ENCODE assay signal across 8 cellular contexts in the genomic region with DNA sequence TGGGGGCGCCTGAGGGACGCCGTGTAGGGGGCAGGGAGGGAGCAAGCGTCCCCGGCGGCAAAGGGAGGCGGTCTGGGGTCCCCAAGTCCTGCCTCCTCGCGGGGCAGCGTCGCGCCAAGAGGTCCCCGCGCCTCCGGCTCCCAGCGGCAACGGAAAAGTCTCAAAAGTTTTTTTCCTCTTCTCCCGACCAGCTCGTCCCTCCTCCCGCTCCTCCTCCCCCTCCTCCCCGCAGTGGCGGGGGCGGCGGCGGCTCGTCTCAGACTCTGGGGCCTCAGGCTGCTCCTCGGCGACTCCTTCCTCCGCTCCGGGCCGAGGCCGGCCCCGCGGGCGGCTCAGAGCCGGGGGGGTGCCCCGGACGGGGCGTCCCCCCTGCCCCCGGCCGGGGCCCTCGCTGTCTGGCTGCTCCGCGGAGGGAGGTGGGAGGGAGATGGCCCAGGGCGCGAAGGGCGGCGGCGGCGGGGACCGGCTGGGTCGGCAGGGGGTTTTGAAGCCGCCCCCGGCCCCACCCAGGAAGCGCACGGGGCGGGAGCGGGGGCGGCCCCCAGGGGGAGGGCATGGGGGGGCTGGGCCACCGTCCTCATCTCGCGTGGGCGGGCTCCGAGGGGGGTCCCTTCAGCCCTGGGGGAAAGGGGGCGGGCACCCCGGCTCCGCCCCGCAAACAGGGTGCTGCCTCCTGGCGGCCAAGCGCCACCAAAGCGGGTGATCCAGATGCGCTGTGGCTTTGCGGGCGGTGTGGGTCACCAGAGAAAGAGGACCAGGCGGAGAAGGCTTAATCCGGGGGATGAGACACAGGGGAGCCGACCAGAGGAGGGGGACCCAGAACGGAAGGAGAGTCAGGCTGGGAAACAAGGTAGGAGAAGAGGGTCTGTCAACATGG. TPM values are rescaled to one million over a fixed set of nuclear protein-coding genes. Genes with fewer than 3 reads are reported as not detected.
A peak's percentile ranks its signal among the peaks of the same experiment; 100 is the strongest.
DNase-seq lines count a peak whose midpoint lies in the region; TF ChIP-seq lines count a peak whose summit lies in the region.

A gene (minus strand): TSS at position 457 of the 877 bp plus-strand sequence. CDS start 878 bp downstream, outside the sequence.

- peak; percentile 80 to 82 for DNase-seq in AML-193 (lab: John Stamatoyannopoulos, UW)
- peak; percentile 95 for DNase-seq in GM19238 (ENCODE audit: insufficient read length, low spot score)
- peak; percentile 85 to 86 for DNase-seq in HL-60 (ENCODE audit: low read depth in 1 of 2, low spot score in 1 of 2)
- DNase-seq in SJCRH30 = peak; percentile 90 to 92
- DNase-seq in activated gamma-delta T cell (lab: John Stamatoyannopoulos, UW) = peak; percentile 97
- DNase-seq in foreskin fibroblast = peak; percentile 89 to 97
- DNase-seq in stomach = peak; percentile 85

- H3K27ac ChIP-seq in HL-60 (replicated peaks) (peak within 1 kb of the TSS; percentile 77), SJCRH30 (peak within 1 kb of the TSS; percentile 13; the same call in 1 of the 2 replicates), stomach (peak within 1 kb of the TSS; percentile 73 to 91 (median 90))

- H3K27me3 ChIP-seq in HL-60 (ENCODE audit: insufficient read depth, poor library complexity, severe bottlenecking) (no peaks in the 10 kb centered on the region), SJCRH30 (no peaks in the 10 kb centered on the region), neuron (ENCODE audit: insufficient read depth, low read length) (peaks cover 20% of the 10 kb centered on the region), stomach (peaks cover 0 to 36% (median 20%) of the 10 kb centered on the region in 3 donors)

- TF ChIP-seq EP300 in stomach (IDR thresholded peaks at IDR 0.05) = no peak

- 0 out of 2 replicates have a peak, but pooled peaks cover 4% of the 10 kb centered on the region for H3K36me3 ChIP-seq in SJCRH30
- H3K36me3 ChIP-seq in neuron (ENCODE audit: insufficient read depth, low read length) = peaks cover 4% of the 10 kb centered on the region
- no peaks in the 10 kb centered on the region for H3K36me3 ChIP-seq in stomach

- intact Hi-C loops in stomach (cut with DNase I; ENCODE audit: low total_unique reads) = no loop called here

- TF ChIP-seq CTCF in HL-60 (IDR thresholded peaks at IDR 0.05; ENCODE audit: insufficient read depth, low read length) (peak; percentile 62), foreskin fibroblast (IDR thresholded peaks at IDR 0.05; ENCODE audit: low read depth, low read length) (peak; percentile 82), stomach (IDR thresholded peaks at IDR 0.05) (peak in 5 of 7 experiments; percentile 66 to 94 (median 83))

- H3K4me1 ChIP-seq in SJCRH30 (no peaks in the 10 kb centered on the region; the same call in 1 of the 2 replicates), neuron (ENCODE audit: insufficient read depth, low read length) (peaks cover 24% of the 10 kb centered on the region), stomach (peaks cover 30 to 88% (median 51%) of the 10 kb centered on the region in 4 donors)

- 0 to 3% (median 1%) methylated on average over 14 to 77 of the region's 78 CpGs for WGBS in stomach, 5 donors

- H3K4me3 ChIP-seq in HL-60 (replicated peaks; ENCODE audit: insufficient read depth, low read length) (peak within 1 kb of the TSS; percentile 91), SJCRH30 (peak within 1 kb of the TSS; percentile 88), foreskin fibroblast (ENCODE audit: low read depth in 1 of 2, low read length in 2 of 2) (peak within 1 kb of the TSS; percentile 83 to 84), neuron (ENCODE audit: low read length) (peak within 1 kb of the TSS; percentile 53), stomach (peak within 1 kb of the TSS; percentile 73 to 87 (median 84))

- TF ChIP-seq POLR2A in stomach (IDR thresholded peaks at IDR 0.05) = no peak

- peak within 1 kb of the TSS; percentile 56 for H2AFZ ChIP-seq in neuron (ENCODE audit: low read depth, low read length)

- H3K9me3 ChIP-seq in SJCRH30 (replicated peaks) (no peaks in the 10 kb centered on the region), neuron (ENCODE audit: low read length) (no peaks in the 10 kb centered on the region), stomach (no peaks in the 10 kb centered on the region)

RNA-seq across cellular contexts. Expression of the gene that starts here (rescaled TPM):
- 11.0 and 12.7 TPM in 2 replicates for total RNA-seq in SJCRH30 (2014; rRNA removed; shearing (Covaris generic))
- 10 to 100 TPM in 3 of 5 donors, 1 to 10 TPM in 2; 1.3 to 54.3 (median 13.6) TPM for total RNA-seq in stomach
- 10 to 100 TPM; 10.2 to 15.6 (median 15.4) TPM for polyA plus RNA-seq in stomach

Comparison
In these comparisons a context has a peak if more than half of its experiments do, and no peak if none do; other contexts are left out.
1. Peak in every context shown above with its lines: DNase-seq, H3K4me3 ChIP-seq and H3K27ac ChIP-seq.
2. H3K27ac ChIP-seq: peak in every context shown above with its lines; median percentile 90 in stomach; 77 in HL-60; 13 in SJCRH30.